ENCODE assay signal across 19 cellular contexts in the genomic region with DNA sequence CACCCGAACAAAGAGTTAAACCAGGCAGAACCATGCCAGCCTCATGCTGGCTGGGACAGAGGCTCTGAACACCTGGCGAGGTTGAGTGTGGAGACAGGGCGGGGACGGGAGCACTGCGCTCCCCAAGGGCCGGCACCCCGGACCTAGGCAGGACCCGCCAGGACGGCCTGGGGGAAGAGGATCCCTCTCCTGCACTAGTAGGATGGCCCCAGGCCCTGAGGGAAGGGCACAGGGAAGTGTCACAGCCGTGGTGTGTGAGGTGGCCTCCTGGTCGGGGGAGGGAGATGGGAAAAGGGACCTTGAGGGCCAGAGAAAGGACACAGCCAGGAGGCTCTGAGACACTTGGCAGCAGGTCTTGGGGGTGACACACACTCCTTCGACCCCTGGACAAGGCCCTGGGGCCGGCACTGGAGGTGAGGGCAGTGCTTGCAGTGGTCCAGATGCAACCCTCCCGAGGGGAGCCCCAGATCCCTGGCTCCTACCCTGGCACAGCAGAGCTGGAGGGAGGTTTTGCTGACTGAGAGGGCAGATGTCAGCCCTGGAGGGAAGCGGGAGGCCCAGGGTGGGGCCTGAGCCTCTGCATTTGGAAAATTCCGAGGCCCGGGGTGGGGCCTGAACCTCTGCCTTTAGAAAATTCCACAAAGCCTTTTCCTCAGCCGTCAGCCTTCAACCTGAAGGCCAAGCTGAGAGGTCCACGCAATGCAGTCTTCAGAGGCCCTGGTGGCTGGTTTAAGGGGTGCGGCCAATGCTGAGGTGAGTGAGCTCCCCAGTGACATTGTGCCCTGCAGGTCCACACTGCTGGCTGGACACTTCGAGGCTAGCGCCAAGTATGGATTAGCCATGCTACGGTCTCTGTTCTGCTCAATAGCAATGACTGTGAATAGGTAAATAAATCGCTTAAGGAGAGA. TPM values are rescaled to one million over a fixed set of nuclear protein-coding genes. Genes with fewer than 3 reads are reported as not detected.
DNase-seq lines count a peak whose midpoint lies in the region; ATAC-seq and TF ChIP-seq lines count a peak whose summit lies in the region.
"Had no signal": no experiment of that assay in that cellular context is flagged by ENCODE, and none has a peak within 500 bp of the region (broad histone marks: within the 10 kb centered on the region; RNA-seq: fewer than 3 reads in every experiment).

No MANE protein-coding gene starts in this region.

- CTCF ChIA-PET in OCI-LY7 (lab: Charles Lee; ENCODE audit: unreplicated experiment) = no interaction called here

- peak in 1 of 2 donors; percentile 54 for DNase-seq in activated naive CD4-positive, alpha-beta T cell treated with anti-CD3 and anti-CD28 coated beads, Interleukin-2, amount 50 U/mL, for 72 hours (ENCODE audit: low spot score in 2 of 2)
- DNase-seq in activated naive CD4-positive, alpha-beta T cell (lab: John Stamatoyannopoulos, UW) = no peak
- DNase-seq in OCI-LY7 (ENCODE audit: low spot score) = no peak
- DNase-seq in islet precursor cell = peak; percentile 37
- no peak for DNase-seq in NCI-H1417 treated with DMSO at 0.1 percent for 48 hours (lab: John Stamatoyannopoulos, UW)
- DNase-seq in SJCRH30 = no peak
- no peak for DNase-seq in DMS153 (lab: John Stamatoyannopoulos, UW)
- DNase-seq in psoas muscle = no peak
- DNase-seq: activated CD4-positive, alpha-beta T cell treated with anti-CD3 and anti-CD28 coated beads, Interleukin-2, amount 10 ng/mL, durations not matched to agents 24 days and 14 days; hippocampal formation; NCI-H187 treated with DMSO at 0.1 percent for 48 hours; NCI-H524 treated with DMSO at 0.1 percent for 48 hours; PC-9; stimulated activated naive CD8-positive, alpha-beta T cell treated with anti-CD3 and anti-CD28 coated beads, Interleukin-15, Interleukin-2, amounts not matched to agents 100 U/mL and 50 U/mL, for 24 hours had no signal

- peak overlapping the region; percentile 3 for H3K27ac ChIP-seq in OCI-LY7 (ENCODE audit: low read depth, low read length, poor library complexity, severe bottlenecking)
- H3K27ac ChIP-seq in SJCRH30 = no peak overlapping the region
- H3K27ac ChIP-seq in psoas muscle = no peak overlapping the region
- H3K27ac ChIP-seq: PC-9 had no signal

- H3K9me3 Mint-ChIP-seq in activated naive CD4-positive, alpha-beta T cell treated with anti-CD3 and anti-CD28 coated beads, Interleukin-2, amount 50 U/mL, for 72 hours = no peaks in the 10 kb centered on the region
- H3K9me3 Mint-ChIP-seq: activated CD4-positive, alpha-beta T cell treated with anti-CD3 and anti-CD28 coated beads, Interleukin-2, amount 10 ng/mL, durations not matched to agents 24 days and 14 days; mesothelial cell of epicardium; neural crest cell had no signal

- no peaks in the 10 kb centered on the region for H3K9me2 ChIP-seq in OCI-LY7 (ENCODE audit: insufficient read depth, low read length)

- WGBS in psoas muscle, 3 donors = 85 to 92% (median 85%) methylated on average over 22 to 24 of the region's 24 CpGs

- H3K4me2 ChIP-seq in OCI-LY7 (ENCODE audit: low read length) = no peak overlapping the region
- H3K4me2 ChIP-seq: PC-9 had no signal

- H3K27me3 ChIP-seq in SJCRH30 (no peaks in the 10 kb centered on the region), psoas muscle (ENCODE audit: insufficient read depth in 3 of 3, low read length in 2 of 3) (no peaks in the 10 kb centered on the region)

- H3K79me2 ChIP-seq in OCI-LY7 (ENCODE audit: insufficient read depth, low read depth, low read length) = no peaks in the 10 kb centered on the region; the same call in 1 of the 2 replicates

- intact Hi-C loops in OCI-LY7 (cut with micrococcal nuclease; ENCODE audit: unreplicated experiment) (loop anchor here (5.0 to 10.0 kb wide), 3 partner anchors 57 to 475 kb away; a partner anchor contains a TSS), psoas muscle (cut with DNase I) (no loop called here)

- BruUV-seq in OCI-LY7 (replicated peaks; lab: Mats Ljungman, UMichigan) = no TSS peak

- H3K36me3 Mint-ChIP-seq in activated naive CD4-positive, alpha-beta T cell treated with anti-CD3 and anti-CD28 coated beads, Interleukin-2, amount 50 U/mL, for 72 hours = peaks cover 5 to 22% of the 10 kb centered on the region in 2 donors

- H3K9me3 ChIP-seq in OCI-LY7 (ENCODE audit: low read length) = no peaks in the 10 kb centered on the region
- no peaks in the 10 kb centered on the region for H3K9me3 ChIP-seq in SJCRH30 (replicated peaks)
- H3K9me3 ChIP-seq in psoas muscle = no peaks in the 10 kb centered on the region

- H4K20me1 ChIP-seq in OCI-LY7 (ENCODE audit: insufficient read depth, low read length) = no peaks in the 10 kb centered on the region

- H3K36me3 ChIP-seq in OCI-LY7 (ENCODE audit: insufficient read depth, low read length) (peaks cover 81% of the 10 kb centered on the region), SJCRH30 (0 out of 2 replicates have a peak, but pooled peaks cover 5% of the 10 kb centered on the region), psoas muscle (ENCODE audit: insufficient read depth in 1 of 2, low read depth in 1 of 2) (peaks cover 0 to 76% of the 10 kb centered on the region in 2 donors)

- POLR2A ChIA-PET in OCI-LY7 (lab: Charles Lee) = interaction anchor here (1.2 to 1.9 kb wide), 2 partner anchors 22 to 25 kb away, joined by 3 to 7 read pairs; a partner anchor contains a TSS

- ATAC-seq in activated naive CD4-positive, alpha-beta T cell treated with anti-CD3 and anti-CD28 coated beads, Interleukin-2, amount 50 U/mL, for 72 hours = no peak
- no peak for ATAC-seq in psoas muscle
- ATAC-seq: stimulated activated naive CD8-positive, alpha-beta T cell treated with anti-CD3 and anti-CD28 coated beads, Interleukin-15, Interleukin-2, amounts not matched to agents 100 U/mL and 50 U/mL, for 24 hours had no signal

- TF ChIP-seq CTCF in OCI-LY7 (conservative IDR thresholded peaks at IDR 0.05; ENCODE audit: low read length) (no peak), psoas muscle (IDR thresholded peaks at IDR 0.05) (no peak)

- no peak overlapping the region for H2AFZ ChIP-seq in OCI-LY7 (ENCODE audit: low read length)
- H2AFZ ChIP-seq: PC-9 had no signal

- H3K4me3 ChIP-seq in OCI-LY7 (ENCODE audit: low read depth, low read length, poor library complexity, severe bottlenecking) (no peak overlapping the region), SJCRH30 (no peak overlapping the region), psoas muscle (no peak overlapping the region)
- H3K4me3 ChIP-seq: PC-9 had no signal

- peak overlapping the region; percentile 17 to 55 for H3K27ac Mint-ChIP-seq in activated naive CD4-positive, alpha-beta T cell treated with anti-CD3 and anti-CD28 coated beads, Interleukin-2, amount 50 U/mL, for 72 hours
- H3K27ac Mint-ChIP-seq: activated CD4-positive, alpha-beta T cell treated with anti-CD3 and anti-CD28 coated beads, Interleukin-2, amount 10 ng/mL, durations not matched to agents 24 days and 14 days; mesothelial cell of epicardium had no signal

- H3K4me1 ChIP-seq in OCI-LY7 (ENCODE audit: insufficient read depth, low read length, poor library complexity, severe bottlenecking) (peaks cover 36% of the 10 kb centered on the region), SJCRH30 (peaks cover 9% of the 10 kb centered on the region), psoas muscle (peaks cover 3% of the 10 kb centered on the region)

RNA-seq across cellular contexts. Expression of a gene that starts 24.8 kb away (rescaled TPM):
- 10 to 100 TPM in 1 of 2 donors, 1 to 10 TPM in 1; 3.5 to 16.6 TPM for total RNA-seq in activated naive CD4-positive, alpha-beta T cell treated with anti-CD3 and anti-CD28 coated beads, Interleukin-2, amount 50 U/mL, for 72 hours
- 120 and 156 TPM in 2 replicates for total RNA-seq in OCI-LY7 (2014; rRNA removed; shearing (Covaris generic))
- total RNA-seq in OCI-LY7 (2022) (173 and 198 TPM in 2 replicates), psoas muscle (not detected)
- not detected in 2 replicates for total RNA-seq in SJCRH30 (2014; rRNA removed; shearing (Covaris generic))
- not detected for polyA plus RNA-seq in psoas muscle
- total RNA-seq: renal cortical epithelial cell, urinary bladder had no signal
- polyA plus RNA-seq: AG04450, urinary bladder had no signal

RNA-seq across cellular contexts. Expression of a gene that starts 25.2 kb away (rescaled TPM):
- 10 to 100 TPM; 44.8 to 67.9 TPM for total RNA-seq in activated naive CD4-positive, alpha-beta T cell treated with anti-CD3 and anti-CD28 coated beads, Interleukin-2, amount 50 U/mL, for 72 hours
- total RNA-seq in OCI-LY7 (2014; rRNA removed; shearing (Covaris generic)) = 356 and 395 TPM in 2 replicates
- total RNA-seq in OCI-LY7 (2022) = 395 and 396 TPM in 2 replicates
- 83.2 and 93.4 TPM in 2 replicates for total RNA-seq in SJCRH30 (2014; rRNA removed; shearing (Covaris generic))
- 10 to 100 TPM; 24.9 to 37.2 (median 33.1) TPM for total RNA-seq in psoas muscle
- 10 to 100 TPM; 24.2 to 92.4 (median 52.3) TPM for polyA plus RNA-seq in psoas muscle

Comparison
In these comparisons a context has a peak if more than half of its experiments do, and no peak if none do; other contexts are left out.
1. RNA of a gene that starts 24.8 kb away (total RNA-seq): 120 to 198 TPM in OCI-LY7; 3.5 to 16.6 TPM in activated naive CD4-positive, alpha-beta T cell treated with anti-CD3 and anti-CD28 coated beads, Interleukin-2, amount 50 U/mL, for 72 hours, not detected in SJCRH30 and not detected in psoas muscle; every median in the first group is over 4 times any median in the second.